Comparison of ENCODE assay signal across 8 cellular contexts in the genomic region with DNA sequence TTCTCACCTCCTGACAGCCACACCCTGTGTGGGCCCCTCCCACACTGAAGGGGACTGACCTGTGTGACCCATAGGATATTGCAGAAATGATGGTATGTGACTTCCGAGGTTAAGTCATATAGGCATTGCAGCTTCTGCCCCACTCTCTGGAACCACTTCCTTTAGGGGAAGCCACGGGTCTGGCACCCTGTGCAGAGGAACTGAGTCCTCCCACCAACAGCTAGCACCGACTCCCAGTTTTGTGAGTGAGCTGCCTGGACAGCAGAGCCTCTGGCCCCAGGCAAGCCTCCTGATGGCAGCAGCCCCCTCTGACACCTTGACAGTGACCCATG.
A peak's percentile ranks its signal among the peaks of the same experiment; 100 is the strongest.
DNase-seq lines count a peak whose midpoint lies in the region; ATAC-seq and FAIRE-seq lines count a peak whose summit lies in the region.

No MANE protein-coding gene starts in this region.

- no peak for FAIRE-seq in RCC 7860 (lab: Jason Lieb, UNC)

- peak; percentile 6 for DNase-seq in activated CD8-positive, alpha-beta memory T cell treated with anti-CD3 and anti-CD28 coated beads, Interleukin-2, amount 50 U/mL, for 24 hours (ENCODE audit: extremely low read depth)
- peak; percentile 16 for DNase-seq in pons (ENCODE audit: low spot score)
- DNase-seq in stimulated activated naive CD4-positive, alpha-beta T cell treated with Interleukin-2 at 50 U/mL for 16 hours (lab: John Stamatoyannopoulos, UW) = no peak
- no peak for DNase-seq in putamen (ENCODE audit: low spot score)
- no peak for DNase-seq in NCI-H2196 treated with DMSO at 0.1 percent for 48 hours (lab: John Stamatoyannopoulos, UW; ENCODE audit: unreplicated experiment)
- no peak for DNase-seq in RCC 7860 (ENCODE audit: low spot score)

- ATAC-seq in GM18858 (IDR thresholded peaks at IDR 0.05; ENCODE audit: unreplicated experiment) (peak; percentile 49), HG03108 (IDR thresholded peaks at IDR 0.05; ENCODE audit: unreplicated experiment) (peak; percentile 87)

Comparison
In these comparisons a context has a peak if more than half of its experiments do, and no peak if none do; other contexts are left out.
1. DNase-seq: peak in activated CD8-positive, alpha-beta memory T cell treated with anti-CD3 and anti-CD28 coated beads, Interleukin-2, amount 50 U/mL, for 24 hours (single experiment) and pons (single experiment); none in stimulated activated naive CD4-positive, alpha-beta T cell treated with Interleukin-2 at 50 U/mL for 16 hours (single experiment), putamen (single experiment), NCI-H2196 treated with DMSO at 0.1 percent for 48 hours (single experiment) and RCC 7860 (single experiment).